8 cellular contexts compared by ENCODE assay signal in the genomic region with DNA sequence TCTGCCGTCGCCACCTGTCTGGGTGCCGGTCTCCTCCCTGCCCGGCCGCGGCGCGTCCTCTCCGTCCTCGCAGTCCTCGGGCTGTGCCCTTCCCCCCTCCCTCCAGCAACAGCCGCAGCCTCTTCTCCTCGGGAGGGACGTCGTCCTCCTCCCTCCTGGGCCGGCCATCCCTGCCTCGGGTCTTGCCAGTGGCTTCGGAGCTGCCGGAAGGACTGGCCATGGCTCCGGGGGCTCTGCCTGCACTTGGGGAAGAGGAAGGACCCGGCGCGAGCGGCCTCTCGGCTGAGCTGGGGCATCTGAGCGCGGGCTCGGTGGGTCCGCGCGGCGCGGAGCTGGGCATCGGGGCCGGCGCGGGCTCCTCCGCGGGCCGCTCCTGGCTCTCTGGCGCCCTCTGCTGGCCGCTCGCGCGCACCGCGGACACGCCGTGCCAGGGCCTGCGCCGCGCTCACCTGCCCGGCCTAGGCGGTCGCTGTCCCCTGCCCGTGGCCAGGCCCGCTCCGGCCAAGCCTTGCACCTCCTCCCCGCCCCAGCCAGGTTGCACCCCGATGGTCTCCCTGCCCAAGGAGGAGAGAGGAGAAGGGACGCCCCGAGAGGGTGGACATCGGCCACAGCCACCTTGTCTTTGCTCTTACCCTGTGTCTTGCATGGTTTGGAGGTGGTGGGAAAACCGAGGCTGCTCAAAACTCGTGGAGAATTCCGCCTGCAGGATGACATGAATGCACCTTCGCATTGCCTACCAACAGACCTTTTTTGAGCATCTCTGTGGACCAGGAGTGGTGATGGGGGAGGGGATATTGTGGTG.
DNase-seq lines count a peak whose midpoint lies in the region; ATAC-seq and TF ChIP-seq lines count a peak whose summit lies in the region.
"Not testable (repeated sequence)": the region's sequence is repeated elsewhere in the genome, so short reads cannot be mapped to it uniquely, and the experiment has no call there.

No MANE protein-coding gene starts in this region.

- in situ Hi-C loops in Caki2 (cut with HindIII; ENCODE audit: low pct_unique_long_range_greater_than_20kb, low sequenced_read_pairs): not testable (repeated sequence)

- H3K9me3 ChIP-seq in HUES48 (ENCODE audit: control insufficient read depth, insufficient read depth, low read length): not testable (repeated sequence)

- not testable (repeated sequence) for H3K36me3 ChIP-seq in HUES48 (ENCODE audit: control insufficient read depth, insufficient read depth, low read length)

- H3K4me1 ChIP-seq in HUES48 (ENCODE audit: control insufficient read depth, insufficient read depth, low read length): not testable (repeated sequence)

- H3K27ac ChIP-seq in HUES48 (ENCODE audit: low read depth, low read length): not testable (repeated sequence)

- not testable (repeated sequence) for H3K36me3 Mint-ChIP-seq in activated T-helper 17 cell treated with anti-CD3 and anti-CD28 coated beads, Interleukin-2, amount 50 U/mL, for 72 hours (ENCODE audit: low read depth); progenitor cell of endocrine pancreas (ENCODE audit: insufficient read depth)

- not testable (repeated sequence) for H3K9me3 Mint-ChIP-seq in activated T-helper 17 cell treated with anti-CD3 and anti-CD28 coated beads, Interleukin-2, amount 50 U/mL, for 72 hours; progenitor cell of endocrine pancreas (ENCODE audit: low read depth)

- peaks cover 39% of the 10 kb centered on the region for H3K27me3 ChIP-seq in HUES48 (ENCODE audit: control insufficient read depth, insufficient read depth, low read length)

- ATAC-seq in activated T-helper 17 cell treated with anti-CD3 and anti-CD28 coated beads, Interleukin-2, amount 50 U/mL, for 72 hours (replicated peaks): not testable (repeated sequence)

- not testable (repeated sequence) for H3K4me1 Mint-ChIP-seq in activated T-helper 17 cell treated with anti-CD3 and anti-CD28 coated beads, Interleukin-2, amount 50 U/mL, for 72 hours; progenitor cell of endocrine pancreas (ENCODE audit: low read depth)

- H3K27ac Mint-ChIP-seq in activated T-helper 17 cell treated with anti-CD3 and anti-CD28 coated beads, Interleukin-2, amount 50 U/mL, for 72 hours; progenitor cell of endocrine pancreas: not testable (repeated sequence)

- H3K27me3 Mint-ChIP-seq in activated T-helper 17 cell treated with anti-CD3 and anti-CD28 coated beads, Interleukin-2, amount 50 U/mL, for 72 hours: peaks cover 33% of the 10 kb centered on the region
- H3K27me3 Mint-ChIP-seq in progenitor cell of endocrine pancreas: peaks cover 55% of the 10 kb centered on the region

- H3K9ac ChIP-seq in HUES48 (ENCODE audit: low read depth, low read length): not testable (repeated sequence)

- peak overlapping the region; percentile 66 for H3K4me3 Mint-ChIP-seq in activated T-helper 17 cell treated with anti-CD3 and anti-CD28 coated beads, Interleukin-2, amount 50 U/mL, for 72 hours
- H3K4me3 Mint-ChIP-seq in progenitor cell of endocrine pancreas (ENCODE audit: low read depth): peak overlapping the region; percentile 70

- peak; percentile 35 for DNase-seq in Caki2 (ENCODE audit: low read depth)
- DNase-seq in T follicular helper cell (ENCODE audit: low read depth): peak; percentile 3
- DNase-seq in ecto neural progenitor cell (ENCODE audit: low spot score): peak; percentile 71
- peak; percentile 2 for DNase-seq in inferior parietal cortex (ENCODE audit: extremely low spot score)
- DNase-seq in progenitor cell of endocrine pancreas (ENCODE audit: low spot score, unreplicated experiment): peak; percentile 81
- peak; percentile 1 for DNase-seq in stromal cell of bone marrow (ENCODE audit: low read depth)

- TF ChIP-seq CTCF in progenitor cell of endocrine pancreas (IDR thresholded peaks at IDR 0.05; ENCODE audit: unreplicated experiment): peak; percentile 90

- peak overlapping the region; percentile 72 for H3K4me3 ChIP-seq in HUES48 (ENCODE audit: low read depth, low read length)

Comparison
In these comparisons a context has a peak if more than half of its experiments do, and no peak if none do; other contexts are left out.
1. DNase-seq: peak in every context shown above with its lines; median percentile 81 in progenitor cell of endocrine pancreas; 71 in ecto neural progenitor cell; 35 in Caki2; 3 in T follicular helper cell; 2 in inferior parietal cortex; 1 in stromal cell of bone marrow.